In genomic region chr1:27235827-27236226, GRCh38 we compare ENCODE assay signal across 8 cellular contexts. TPM values are rescaled to one million over a fixed set of nuclear protein-coding genes. Genes with fewer than 3 reads are reported as not detected.
A peak's percentile ranks its signal among the peaks of the same experiment; 100 is the strongest.
DNase-seq lines count a peak whose midpoint lies in the region; ATAC-seq, FAIRE-seq and TF ChIP-seq lines count a peak whose summit lies in the region.

No MANE protein-coding gene starts in this region.

- no peaks in the 10 kb centered on the region for H3K9me3 Mint-ChIP-seq in activated naive CD8-positive, alpha-beta T cell treated with anti-CD3 and anti-CD28 coated beads, Interleukin-2, amount 10 ng/mL, durations not matched to agents 7 days and 5 days

- peaks cover 5% of the 10 kb centered on the region for H3K36me3 Mint-ChIP-seq in activated naive CD8-positive, alpha-beta T cell treated with anti-CD3 and anti-CD28 coated beads, Interleukin-2, amount 10 ng/mL, durations not matched to agents 7 days and 5 days

- H3K9me3 ChIP-seq in heart left ventricle (no peaks in the 10 kb centered on the region), right lobe of liver (no peaks in the 10 kb centered on the region), uterus (no peaks in the 10 kb centered on the region), small intestine (ENCODE audit: control insufficient read depth, low read depth) (no peaks in the 10 kb centered on the region)

- H3K27ac ChIP-seq in heart left ventricle, result peak overlapping the region in 10 of 12 donors; percentile 33 to 91 (median 86)
- H3K27ac ChIP-seq in right lobe of liver, result no peak overlapping the region
- H3K27ac ChIP-seq in uterus, result peak overlapping the region; percentile 85 to 91
- H3K27ac ChIP-seq in small intestine (ENCODE audit: low read depth in 1 of 2, low read length in 1 of 2), result peak overlapping the region in 1 of 2 donors; percentile 62

- H3K27me3 ChIP-seq in heart left ventricle (no peaks in the 10 kb centered on the region), right lobe of liver (no peaks in the 10 kb centered on the region), uterus (no peaks in the 10 kb centered on the region), small intestine (ENCODE audit: control insufficient read depth in 2 of 2, insufficient read depth in 2 of 2, low read length in 2 of 2) (no peaks in the 10 kb centered on the region)

- H3K36me3 ChIP-seq in heart left ventricle (no peaks in the 10 kb centered on the region), right lobe of liver (no peaks in the 10 kb centered on the region), uterus (no peaks in the 10 kb centered on the region), small intestine (ENCODE audit: control insufficient read depth in 2 of 2, insufficient read depth in 2 of 2, low read length in 2 of 2) (no peaks in the 10 kb centered on the region)

- peak overlapping the region; percentile 95 for H3K4me3 Mint-ChIP-seq in activated naive CD8-positive, alpha-beta T cell treated with anti-CD3 and anti-CD28 coated beads, Interleukin-2, amount 10 ng/mL, durations not matched to agents 7 days and 5 days

- H3K27me3 Mint-ChIP-seq in activated naive CD8-positive, alpha-beta T cell treated with anti-CD3 and anti-CD28 coated beads, Interleukin-2, amount 10 ng/mL, durations not matched to agents 7 days and 5 days, result no peaks in the 10 kb centered on the region

- WGBS in heart left ventricle, 4 donors, result 34 to 44% (median 40%) methylated on average over 7 of the region's 7 CpGs
- 15% methylated on average over 6 of the region's 7 CpGs for WGBS in right lobe of liver (ENCODE audit: insufficient coverage, low coverage, low lambda C conversion rate, missing lambda C conversion rate)
- WGBS in small intestine, 3 donors, result 35 to 41% (median 38%) methylated on average over 7 of the region's 7 CpGs

- peak overlapping the region; percentile 94 for H3K27ac Mint-ChIP-seq in activated naive CD8-positive, alpha-beta T cell treated with anti-CD3 and anti-CD28 coated beads, Interleukin-2, amount 10 ng/mL, durations not matched to agents 7 days and 5 days

- TF ChIP-seq CTCF in heart left ventricle (IDR thresholded peaks at IDR 0.05), result no peak
- TF ChIP-seq CTCF in right lobe of liver (IDR thresholded peaks at IDR 0.05), result no peak
- TF ChIP-seq CTCF in uterus (IDR thresholded peaks at IDR 0.05), result no peak

- H3K4me1 Mint-ChIP-seq in activated naive CD8-positive, alpha-beta T cell treated with anti-CD3 and anti-CD28 coated beads, Interleukin-2, amount 10 ng/mL, durations not matched to agents 7 days and 5 days, result peaks cover 25% of the 10 kb centered on the region

- TF ChIP-seq POLR2A in heart left ventricle (IDR thresholded peaks at IDR 0.05) (no peak), right lobe of liver (IDR thresholded peaks at IDR 0.05) (no peak), uterus (IDR thresholded peaks at IDR 0.05) (no peak)

- no peak for FAIRE-seq in small intestine (lab: Jason Lieb, UNC)

- H3K4me1 ChIP-seq in heart left ventricle (peaks cover 0 to 36% (median 13%) of the 10 kb centered on the region in 12 donors), right lobe of liver (peaks cover 0 to 17% (median 4%) of the 10 kb centered on the region in 4 donors), uterus (peaks cover 0 to 7% of the 10 kb centered on the region in 2 donors), small intestine (ENCODE audit: control insufficient read depth in 2 of 2, insufficient read depth in 1 of 2, low read depth in 1 of 2, low read length in 1 of 2) (peaks cover 0 to 5% of the 10 kb centered on the region in 2 donors)

- H3K4me3 ChIP-seq in heart left ventricle (peak overlapping the region in 11 of 12 donors; percentile 71 to 98 (median 87)), right lobe of liver (peak overlapping the region; percentile 69 to 86 (median 83)), uterus (peak overlapping the region; percentile 50 to 97), small intestine (ENCODE audit: low read depth in 1 of 2, low read length in 2 of 2) (peak overlapping the region in 1 of 2 donors; percentile 99)

- POLR2A ChIA-PET in activated naive CD8-positive, alpha-beta T cell treated with anti-CD3 and anti-CD28 coated beads, Interleukin-2, amount 10 ng/mL, durations not matched to agents 7 days and 5 days (lab: Charles Lee), result interaction anchor here (0.6 to 2.0 kb wide), 3 partner anchors 81 to 961 kb away, joined by 3 to 8 read pairs (median 4); partner anchors contain the start of gene SLC9A1

- ATAC-seq in heart left ventricle (no peak), Right ventricle myocardium inferior (no peak), right lobe of liver (no peak)
- no peak for ATAC-seq in activated naive CD8-positive, alpha-beta T cell treated with anti-CD3 and anti-CD28 coated beads, Interleukin-2, amount 10 ng/mL, durations not matched to agents 7 days and 5 days (ENCODE audit: low read depth)

- intact Hi-C loops in heart left ventricle (cut with DNase I), result loop anchor here in 1 of 10 donors (2.0 kb wide), 1 partner anchor 81 kb away; the partner anchor contains the start of gene SLC9A1
- intact Hi-C loops in Right ventricle myocardium inferior (cut with DNase I), result loop anchor here (5.0 kb wide), 1 partner anchor 84 kb away; no protein-coding TSS in a partner anchor
- intact Hi-C loops in right lobe of liver (cut with DNase I), result no loop called here
- intact Hi-C loops in uterus (cut with DNase I; ENCODE audit: low total_unique reads), result no loop called here

- DNase-seq in heart left ventricle, result no peak
- DNase-seq in Right ventricle myocardium inferior (ENCODE audit: missing footprints), result no peak
- DNase-seq in activated naive CD8-positive, alpha-beta T cell treated with anti-CD3 and anti-CD28 coated beads, Interleukin-2, amount 10 ng/mL, durations not matched to agents 7 days and 5 days, result no peak
- DNase-seq in right lobe of liver, result no peak
- DNase-seq in uterus, result no peak
- no peak for DNase-seq in LoVo (ENCODE audit: low spot score)
- no peak for DNase-seq in small intestine
- no peak for DNase-seq in ecto neural progenitor cell (ENCODE audit: low spot score)

RNA-seq across cellular contexts. Expression of gene WDTC1, which starts 1.4 kb away (rescaled TPM):
- total RNA-seq in heart left ventricle (10 to 100 TPM; 54.7 to 94.5 (median 60.3) TPM), Right ventricle myocardium inferior (64.2 TPM), right lobe of liver (10 to 100 TPM; 17.6 to 22.7 (median 19.8) TPM), uterus (10 to 100 TPM in 3 of 4 donors, 1 to 10 TPM in 1; 5.6 to 45.8 (median 34.2) TPM)
- polyA plus RNA-seq in heart left ventricle (10 to 100 TPM; 30.8 to 53.8 TPM), small intestine (10 to 100 TPM; 14.6 to 20.3 (median 15.7) TPM)
- total RNA-seq in activated naive CD8-positive, alpha-beta T cell treated with anti-CD3 and anti-CD28 coated beads, Interleukin-2, amount 10 ng/mL, durations not matched to agents 7 days and 5 days, result 10 to 100 TPM; 41.5 to 43.0 TPM

Comparison
In these comparisons a context has a peak if more than half of its experiments do, and no peak if none do; other contexts are left out.
1. H3K27ac ChIP-seq: peak in heart left ventricle (10 of 12) and uterus (2 of 2); none in right lobe of liver (0 of 3).